ENCODE assay signal across 8 cellular contexts in genomic region chr7:134432296-134433152, GRCh38. TPM values are rescaled to one million over a fixed set of nuclear protein-coding genes. Genes with fewer than 3 reads are reported as not detected.
A peak's percentile ranks its signal among the peaks of the same experiment; 100 is the strongest.
DNase-seq lines count a peak whose midpoint lies in the region; ATAC-seq and TF ChIP-seq lines count a peak whose summit lies in the region.

No MANE protein-coding gene starts in this region.

- TF ChIP-seq CTCF in Caco-2 (IDR thresholded peaks at IDR 0.05; ENCODE audit: insufficient read depth in 1 of 2, low read depth in 1 of 2, low read length in 1 of 2, severe bottlenecking in 1 of 2, unreplicated experiment in 1 of 2) (peak; percentile 69 to 85), mucosa of descending colon (IDR thresholded peaks at IDR 0.05) (peak; percentile 21)

- peak overlapping the region; percentile 73 for H3K27ac ChIP-seq in epithelial cell of prostate

- peaks cover 17% of the 10 kb centered on the region for H3K4me1 Mint-ChIP-seq in Caco-2 (ENCODE audit: low read depth, unreplicated experiment)

- no peaks in the 10 kb centered on the region for H3K27me3 ChIP-seq in Caco-2 (replicated peaks; ENCODE audit: control insufficient read depth, insufficient read depth, low read length)

- CTCF ChIA-PET in Caco-2 (lab: Charles Lee): interaction anchor here (0.6 to 2.4 kb wide), 26 partner anchors 11 to 903 kb away, joined by 3 to 39 read pairs (median 6); partner anchors contain the start of genes AKR1B1, AKR1B15 and SLC35B4

- H3K27me3 Mint-ChIP-seq in Caco-2 (ENCODE audit: insufficient read depth, unreplicated experiment): peaks cover 4% of the 10 kb centered on the region

- H3K4me3 ChIP-seq in Caco-2 (ENCODE audit: low read depth, low read length) (peak overlapping the region; percentile 39), mucosa of descending colon (no peak overlapping the region)

- H3K36me3 Mint-ChIP-seq in Caco-2 (ENCODE audit: insufficient read depth, unreplicated experiment): no peaks in the 10 kb centered on the region

- peak overlapping the region; percentile 72 for H3K27ac Mint-ChIP-seq in Caco-2 (ENCODE audit: unreplicated experiment)

- intact Hi-C loops in Caco-2 (cut with micrococcal nuclease; ENCODE audit: unreplicated experiment): loop anchor here (1.0 to 10.0 kb wide), 5 partner anchors 45 to 512 kb away; no protein-coding TSS in a partner anchor
- intact Hi-C loops in mucosa of descending colon (cut with DNase I, micrococcal nuclease): loop anchor here (5.0 to 10.0 kb wide), 3 partner anchors 80 to 175 kb away; no protein-coding TSS in a partner anchor

- POLR2A ChIA-PET in Caco-2 (lab: Charles Lee): interaction anchor here (0.6 kb wide), 1 partner anchor 172 kb away, joined by 4 read pairs; no protein-coding TSS in a partner anchor

- peak overlapping the region; percentile 84 for H3K4me3 Mint-ChIP-seq in Caco-2 (ENCODE audit: unreplicated experiment)

- H3K9me3 Mint-ChIP-seq in Caco-2 (ENCODE audit: unreplicated experiment): no peaks in the 10 kb centered on the region

- H3K9me3 ChIP-seq in Caco-2 (no peaks in the 10 kb centered on the region), mucosa of descending colon (no peaks in the 10 kb centered on the region)

- H3K4me1 ChIP-seq in Caco-2 (peaks cover 19% of the 10 kb centered on the region), mucosa of descending colon (ENCODE audit: low read depth) (peaks cover 17% of the 10 kb centered on the region)

- H3K36me3 ChIP-seq in Caco-2 (ENCODE audit: control insufficient read depth, insufficient read depth, low read length) (no peaks in the 10 kb centered on the region), mucosa of descending colon (ENCODE audit: low read depth) (no peaks in the 10 kb centered on the region)

- peak; percentile 88 to 94 for DNase-seq in Caco-2
- DNase-seq in HT1080 (ENCODE audit: low read depth): peak; percentile 94
- DNase-seq in NOMO-1 treated with dmso at 0.1 percent for 144 hours (lab: John Stamatoyannopoulos, UW; ENCODE audit: unreplicated experiment): peak; percentile 76
- peak; percentile 65 for DNase-seq in activated T-cell treated with anti-CD3 and anti-CD28 coated beads for 24 hours (ENCODE audit: low read depth)
- DNase-seq in epithelial cell of prostate (ENCODE audit: low read depth, low spot score): no peak
- peak; percentile 86 to 90 (median 89) for DNase-seq in mucosa of descending colon
- peak; percentile 55 to 66 for DNase-seq in stimulated activated CD8-positive, alpha-beta memory T cell treated with anti-CD3 and anti-CD28 coated beads, Interleukin-2, amount 100 ng/mL, for 48 hours (ENCODE audit: low read depth in 2 of 2)

- BruUV-seq in Caco-2 (replicated peaks; lab: Mats Ljungman, UMichigan): no TSS peak

- peak; percentile 89 for ATAC-seq in GM21381 (IDR thresholded peaks at IDR 0.05; ENCODE audit: unreplicated experiment)
- ATAC-seq in mucosa of descending colon: peak; percentile 92

RNA-seq across cellular contexts. Expression of gene AKR1B1, which starts 26.4 kb away (rescaled TPM):
- 58.6 and 62.8 TPM in 2 replicates for total RNA-seq in Caco-2 (2022)
- 112 and 123 TPM in 2 replicates for total RNA-seq in HT1080 (2014; rRNA removed; shearing (Covaris generic))
- 139 and 147 TPM in 2 replicates for polyA plus RNA-seq in HT1080 (2015; cell fraction: cytosol; rRNA removed)
- polyA plus RNA-seq in HT1080 (2015; cell fraction: nucleus; rRNA removed): 122 and 128 TPM in 2 replicates
- 10 to 100 TPM; 12.9 to 51.1 (median 29.2) TPM for total RNA-seq in mucosa of descending colon
